19 cellular contexts compared by ENCODE assay signal in genomic region chr9:34250721-34251120, GRCh38.
A peak's percentile ranks its signal among the peaks of the same experiment; 100 is the strongest.
DNase-seq lines count a peak whose midpoint lies in the region; ATAC-seq and TF ChIP-seq lines count a peak whose summit lies in the region.
"Had no signal": no experiment of that assay in that cellular context is flagged by ENCODE, and none has a peak within 500 bp of the region (broad histone marks: within the 10 kb centered on the region; RNA-seq: fewer than 3 reads in every experiment).

No MANE protein-coding gene starts in this region.

- H3K4me3 ChIP-seq in RWPE2 (ENCODE audit: severe bottlenecking) (no peak overlapping the region), dorsolateral prefrontal cortex (no peak overlapping the region)
- H3K4me3 ChIP-seq: MG63 had no signal

- intact Hi-C loops in dorsolateral prefrontal cortex (cut with DNase I) = loop anchor here (5.0 to 10.0 kb wide), 6 partner anchors 76 to 433 kb away; partner anchors contain the start of genes DCAF12 (in 2 of the 2), MYORG (in 1 of the 2), UBAP1 (in 1 of the 2) and UBAP2 (in 1 of the 2)

- peak; percentile 30 for ATAC-seq in RWPE2 (ENCODE audit: low read depth)
- ATAC-seq in GM19455 (IDR thresholded peaks at IDR 0.05; ENCODE audit: unreplicated experiment) = no peak
- ATAC-seq: PC-3 had no signal

- H3K36me3 ChIP-seq in RWPE2 (ENCODE audit: low read depth) = peaks cover 78% of the 10 kb centered on the region

- DNase-seq in RWPE2 (ENCODE audit: low spot score) = no peak
- no peak for DNase-seq in endothelial cell (ENCODE audit: low spot score)
- no peak for DNase-seq in nephron progenitor cell
- no peak for DNase-seq in stimulated activated CD4-positive, alpha-beta T cell treated with anti-CD3 and anti-CD28 coated beads, Interleukin-2, amount 100 ng/mL, for 24 hours
- no peak for DNase-seq in dorsolateral prefrontal cortex
- no peak for DNase-seq in stimulated activated CD4-positive, alpha-beta T cell treated with anti-CD3 and anti-CD28 coated beads, Interleukin-12 subunit alpha, Interleukin-12 subunit beta, amount 100 ng/mL, for 4 hours
- DNase-seq: CD4-positive, CD25-positive, alpha-beta regulatory T cell; COR-L47; DMS79 treated with DMSO at 0.1 percent for 48 hours; Kasumi-1; MG63; NCI-H1417 treated with DMSO at 0.1 percent for 48 hours; NCI-H187; NCI-H446; NCI-H526 treated with DMSO at 0.1 percent for 48 hours; PC-3; SIG-M5 had no signal

- H3K4me1 ChIP-seq in RWPE2 (ENCODE audit: insufficient read depth, poor library complexity, severe bottlenecking) = peaks cover 71% of the 10 kb centered on the region

- H3K27me3 Mint-ChIP-seq in endothelial cell (ENCODE audit: unreplicated experiment) (peaks cover 5% of the 10 kb centered on the region), nephron progenitor cell (ENCODE audit: low read depth, poor library complexity) (no peaks in the 10 kb centered on the region)
- H3K27me3 Mint-ChIP-seq: CD4-positive, CD25-positive, alpha-beta regulatory T cell had no signal

- H3K4me1 Mint-ChIP-seq in endothelial cell (ENCODE audit: unreplicated experiment) (no peaks in the 10 kb centered on the region), nephron progenitor cell (peaks cover 26% of the 10 kb centered on the region)

- H3K4me3 Mint-ChIP-seq in endothelial cell (ENCODE audit: unreplicated experiment) = no peak overlapping the region
- H3K4me3 Mint-ChIP-seq in nephron progenitor cell = no peak overlapping the region
- H3K4me3 Mint-ChIP-seq: CD4-positive, CD25-positive, alpha-beta regulatory T cell had no signal

- H3K9me3 ChIP-seq in RWPE2 (ENCODE audit: severe bottlenecking) = no peaks in the 10 kb centered on the region
- H3K9me3 ChIP-seq: MG63 had no signal

- peak overlapping the region; percentile 1; the same call in 1 of the 2 replicates for H3K27ac ChIP-seq in 22Rv1
- peak overlapping the region; percentile 98 for H3K27ac ChIP-seq in RWPE2 (ENCODE audit: poor library complexity, severe bottlenecking)
- H3K27ac ChIP-seq in dorsolateral prefrontal cortex = peak overlapping the region in 3 of 59 donors; percentile 22 to 62 (median 26)

- H3K36me3 Mint-ChIP-seq in endothelial cell (ENCODE audit: low read depth, unreplicated experiment) = peaks cover 23% of the 10 kb centered on the region
- peaks cover 16% of the 10 kb centered on the region for H3K36me3 Mint-ChIP-seq in nephron progenitor cell (ENCODE audit: low read depth)

- peak overlapping the region; percentile 6 for H3K27ac Mint-ChIP-seq in endothelial cell (ENCODE audit: unreplicated experiment)
- H3K27ac Mint-ChIP-seq in nephron progenitor cell = peak overlapping the region; percentile 71
- H3K27ac Mint-ChIP-seq: CD4-positive, CD25-positive, alpha-beta regulatory T cell had no signal

- TF ChIP-seq CTCF in 22Rv1 (IDR thresholded peaks at IDR 0.05) (no peak), RWPE2 (IDR thresholded peaks at IDR 0.05; ENCODE audit: poor library complexity, severe bottlenecking) (no peak), endothelial cell (IDR thresholded peaks at IDR 0.05; ENCODE audit: unreplicated experiment) (no peak), nephron progenitor cell (IDR thresholded peaks at IDR 0.05) (no peak), dorsolateral prefrontal cortex (IDR thresholded peaks at IDR 0.05 in 54 of 56, conservative IDR thresholded peaks at IDR 0.05 in 2 of 56; ENCODE audit: low read depth in 1 of 56, partially characterized antibody in 56 of 56) (no peak)

- H3K27me3 ChIP-seq in RWPE2 (ENCODE audit: insufficient read depth, poor library complexity, severe bottlenecking) (no peaks in the 10 kb centered on the region), dorsolateral prefrontal cortex (no peaks in the 10 kb centered on the region)
- H3K27me3 ChIP-seq: MG63 had no signal

- H3K9me3 Mint-ChIP-seq in endothelial cell (ENCODE audit: unreplicated experiment) (no peaks in the 10 kb centered on the region), nephron progenitor cell (no peaks in the 10 kb centered on the region)
- H3K9me3 Mint-ChIP-seq: CD4-positive, CD25-positive, alpha-beta regulatory T cell had no signal
